In genomic region chr16:18796377-18796776, GRCh38 we compare ENCODE assay signal across 21 cellular contexts. TPM values are rescaled to one million over a fixed set of nuclear protein-coding genes. Genes with fewer than 3 reads are reported as not detected.
DNase-seq lines count a peak whose midpoint lies in the region; ATAC-seq and TF ChIP-seq lines count a peak whose summit lies in the region.
"Had no signal": no experiment of that assay in that cellular context is flagged by ENCODE, and none has a peak within 500 bp of the region (broad histone marks: within the 10 kb centered on the region; RNA-seq: fewer than 3 reads in every experiment).

No MANE protein-coding gene starts in this region.

- TF ChIP-seq CTCF in Loucy (conservative IDR thresholded peaks at IDR 0.05; ENCODE audit: low read length) (no peak), adrenal gland (IDR thresholded peaks at IDR 0.05) (no peak), parathyroid adenoma (IDR thresholded peaks at IDR 0.05) (no peak)

- no peaks in the 10 kb centered on the region for H3K27me3 Mint-ChIP-seq in activated T-cell treated with anti-CD3 and anti-CD28 coated beads, Interleukin-2, amount 50 U/mL, for 24 hours

- no peaks in the 10 kb centered on the region for H3K9me3 Mint-ChIP-seq in activated T-cell treated with anti-CD3 and anti-CD28 coated beads, Interleukin-2, amount 50 U/mL, for 24 hours
- H3K9me3 Mint-ChIP-seq: CD8-positive, alpha-beta T cell had no signal

- H3K27me3 ChIP-seq in Loucy (ENCODE audit: insufficient read depth, low read length, poor library complexity, severe bottlenecking) (no peaks in the 10 kb centered on the region), adrenal gland (no peaks in the 10 kb centered on the region), parathyroid adenoma (ENCODE audit: control insufficient read depth, insufficient read depth, low read length) (no peaks in the 10 kb centered on the region), SJCRH30 (no peaks in the 10 kb centered on the region)
- H3K27me3 ChIP-seq: BLaER1 had no signal

- H3K9me3 ChIP-seq in Loucy (ENCODE audit: insufficient read depth, low read depth, low read length) (no peaks in the 10 kb centered on the region), adrenal gland (replicated peaks in 1 of 3) (no peaks in the 10 kb centered on the region), parathyroid adenoma (ENCODE audit: control insufficient read depth, low read length) (no peaks in the 10 kb centered on the region), SJCRH30 (replicated peaks) (no peaks in the 10 kb centered on the region)
- H3K9me3 ChIP-seq: A549, BLaER1 had no signal

- H3F3A ChIP-seq in Loucy (ENCODE audit: low read depth) = no peaks in the 10 kb centered on the region

- DNase-seq in activated T-cell treated with anti-CD3 and anti-CD28 coated beads, Interleukin-2, amount 50 U/mL, for 24 hours = no peak
- DNase-seq in activated T-cell treated with anti-CD3 and anti-CD28 coated beads, Interleukin-2, amount 50 U/mL, for 1 hour = no peak
- no peak for DNase-seq in adrenal gland
- no peak for DNase-seq in OCI-M1 (lab: John Stamatoyannopoulos, UW)
- no peak for DNase-seq in SJCRH30
- DNase-seq: CD8-positive, alpha-beta T cell; DMS53; H7; HFFc6; NCI-H1417 treated with DMSO at 0.1 percent for 48 hours; NCI-H1930; NCI-H226; NCI-H524; NCI-H82; PC-9 had no signal

- H3K79me2 ChIP-seq in Loucy (ENCODE audit: insufficient read depth, low read length) (peaks cover 65% of the 10 kb centered on the region), parathyroid adenoma (peaks cover 13% of the 10 kb centered on the region)

- H3K4me3 ChIP-seq in Loucy (ENCODE audit: low read length, poor library complexity, severe bottlenecking) (no peak overlapping the region), adrenal gland (no peak overlapping the region), parathyroid adenoma (ENCODE audit: low read depth, low read length) (no peak overlapping the region), SJCRH30 (no peak overlapping the region)
- H3K4me3 ChIP-seq: A549, BLaER1, PC-9 had no signal

- peaks cover 95% of the 10 kb centered on the region for H3K36me3 Mint-ChIP-seq in activated T-cell treated with anti-CD3 and anti-CD28 coated beads, Interleukin-2, amount 50 U/mL, for 24 hours (ENCODE audit: low read depth)

- 24 to 38% (median 28%) methylated on average over 1 of the region's 1 CpG for WGBS in adrenal gland, 4 donors

- H3K4me2 ChIP-seq in Loucy (ENCODE audit: low read depth, low read length, poor library complexity, severe bottlenecking) = peak overlapping the region; percentile 19
- H3K4me2 ChIP-seq in parathyroid adenoma (ENCODE audit: low read length) = no peak overlapping the region
- H3K4me2 ChIP-seq: A549, BLaER1, KMS-11, PC-9 had no signal

- H3K4me3 Mint-ChIP-seq in activated T-cell treated with anti-CD3 and anti-CD28 coated beads, Interleukin-2, amount 50 U/mL, for 24 hours = no peak overlapping the region
- H3K4me3 Mint-ChIP-seq: CD8-positive, alpha-beta T cell; HFFc6 had no signal

- H3K9ac ChIP-seq in Loucy (ENCODE audit: low read depth, low read length, poor library complexity, severe bottlenecking) = peak overlapping the region; percentile 21
- H3K9ac ChIP-seq in parathyroid adenoma = no peak overlapping the region
- H3K9ac ChIP-seq: BLaER1, KMS-11 had no signal

- H3K36me3 ChIP-seq in Loucy (ENCODE audit: insufficient read depth, low read length) (peaks cover 29% of the 10 kb centered on the region; the same call in 1 of the 2 replicates), adrenal gland (replicated peaks in 1 of 2) (peaks cover 0 to 44% of the 10 kb centered on the region in 2 donors), parathyroid adenoma (ENCODE audit: control insufficient read depth, insufficient read depth, low read length) (no peaks in the 10 kb centered on the region), SJCRH30 (peaks cover 70% of the 10 kb centered on the region)

- no peak for ATAC-seq in HG02973 (IDR thresholded peaks at IDR 0.05; ENCODE audit: unreplicated experiment)
- ATAC-seq: A549; CD8-positive, alpha-beta T cell had no signal

- H2AFZ ChIP-seq in Loucy (ENCODE audit: low read length) (no peak overlapping the region), parathyroid adenoma (no peak overlapping the region)
- H2AFZ ChIP-seq: PC-9 had no signal

- peak overlapping the region; percentile 24 to 64 (median 55) for H3K27ac ChIP-seq in adrenal gland
- peak overlapping the region; percentile 25 for H3K27ac ChIP-seq in parathyroid adenoma
- no peak overlapping the region for H3K27ac ChIP-seq in SJCRH30
- H3K27ac ChIP-seq: A549, BLaER1, KMS-11, PC-9 had no signal

- peaks cover 4% of the 10 kb centered on the region for H3K4me1 ChIP-seq in Loucy (ENCODE audit: insufficient read depth, low read length, poor library complexity, severe bottlenecking)
- H3K4me1 ChIP-seq in adrenal gland (replicated peaks in 1 of 2) = peaks cover 21 to 73% of the 10 kb centered on the region in 2 donors
- peaks cover 10% of the 10 kb centered on the region for H3K4me1 ChIP-seq in parathyroid adenoma
- peaks cover 13% of the 10 kb centered on the region for H3K4me1 ChIP-seq in SJCRH30

- H3K4me1 Mint-ChIP-seq in activated T-cell treated with anti-CD3 and anti-CD28 coated beads, Interleukin-2, amount 50 U/mL, for 24 hours (ENCODE audit: low read depth) = peaks cover 36% of the 10 kb centered on the region

- no peak for TF ChIP-seq POLR2A in adrenal gland (IDR thresholded peaks at IDR 0.05)

- intact Hi-C loops in adrenal gland (cut with DNase I) = no loop called here

- peaks cover 19% of the 10 kb centered on the region for H4K20me1 ChIP-seq in Loucy (ENCODE audit: insufficient read depth, low read length, poor library complexity, severe bottlenecking)

- no peaks in the 10 kb centered on the region for H3K9me2 ChIP-seq in Loucy (replicated peaks; ENCODE audit: low read depth, low read length)

- peak overlapping the region; percentile 57 for H3K27ac Mint-ChIP-seq in activated T-cell treated with anti-CD3 and anti-CD28 coated beads, Interleukin-2, amount 50 U/mL, for 24 hours
- H3K27ac Mint-ChIP-seq: CD8-positive, alpha-beta T cell had no signal

RNA-seq across cellular contexts. Expression of gene ARL6IP1, which starts 5.0 kb away (rescaled TPM):
- 100 to 1,000 TPM; 115 to 439 (median 299) TPM for total RNA-seq in adrenal gland
- polyA plus RNA-seq in adrenal gland = 100 to 1,000 TPM in 1 of 3 donors, 10 to 100 TPM in 2; 55.3 to 161 (median 88.1) TPM
- total RNA-seq in SJCRH30 (2014; rRNA removed; shearing (Covaris generic)) = 304 and 310 TPM in 2 replicates

RNA-seq across cellular contexts. Expression of gene RPS15A, which starts 6.2 kb away (rescaled TPM):
- total RNA-seq in adrenal gland = 1,000 to 10,000 TPM in 7 of 8 donors, 100 to 1,000 TPM in 1; 839 to 2,167 (median 1,230) TPM
- polyA plus RNA-seq in adrenal gland = 1,000 to 10,000 TPM; 1,326 to 2,087 (median 2,036) TPM
- 3,616 and 3,934 TPM in 2 replicates for total RNA-seq in SJCRH30 (2014; rRNA removed; shearing (Covaris generic))
